ENCODE assay signal across 13 cellular contexts in the genomic region with DNA sequence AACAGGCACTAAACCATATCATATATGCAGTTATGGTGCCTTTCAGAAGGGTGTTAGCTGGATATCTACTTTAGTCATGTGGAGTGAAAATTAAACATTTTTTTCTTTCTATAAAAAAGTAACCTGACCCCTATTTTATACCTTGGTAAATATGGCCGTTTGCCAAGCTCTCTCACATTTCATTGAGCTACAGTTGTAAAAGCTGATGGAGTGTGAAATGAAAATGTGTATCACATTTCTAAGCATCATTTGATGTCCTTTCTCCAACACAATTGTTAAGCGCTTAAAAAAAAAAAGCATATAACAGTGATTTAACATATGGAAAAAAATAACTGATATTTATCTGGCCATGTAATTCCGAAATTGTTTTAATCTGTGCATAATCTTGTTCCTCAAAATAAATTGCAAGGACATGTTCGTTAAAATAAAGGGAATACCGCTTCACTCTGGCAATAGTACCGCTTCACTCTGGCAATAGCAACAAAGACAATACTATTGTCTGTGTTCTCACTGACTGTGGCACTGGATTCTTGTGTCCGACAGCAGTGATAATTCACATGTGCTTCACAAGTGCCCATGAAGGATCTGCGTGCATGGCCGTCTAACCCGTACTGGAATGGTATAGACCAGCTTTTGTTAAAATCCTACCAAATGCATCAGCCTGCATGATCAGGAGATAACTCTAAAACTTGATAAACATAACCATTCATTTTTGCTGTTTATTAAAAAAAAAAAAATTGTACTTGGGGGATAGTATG.
A peak's percentile ranks its signal among the peaks of the same experiment; 100 is the strongest.
DNase-seq lines count a peak whose midpoint lies in the region; ATAC-seq lines count a peak whose summit lies in the region.
"Had no signal": no experiment of that assay in that cellular context is flagged by ENCODE, and none has a peak within 500 bp of the region (broad histone marks: within the 10 kb centered on the region; RNA-seq: fewer than 3 reads in every experiment).

No MANE protein-coding gene starts in this region.

- H3K9me3 ChIP-seq in SK-N-MC (ENCODE audit: low read depth, low read length) = no peaks in the 10 kb centered on the region
- H3K9me3 ChIP-seq: ascending aorta, transverse colon had no signal

- peak overlapping the region; percentile 43 for H3K9ac ChIP-seq in SK-N-MC (ENCODE audit: insufficient read length)

- no peak for ATAC-seq in GM19463 (IDR thresholded peaks at IDR 0.05; ENCODE audit: unreplicated experiment)
- ATAC-seq in GM19351 (IDR thresholded peaks at IDR 0.05; ENCODE audit: unreplicated experiment) = no peak
- ATAC-seq: activated T-helper 17 cell treated with anti-CD3 and anti-CD28 coated beads, Interleukin-2, amount 50 U/mL, for 72 hours had no signal

- 0 out of 2 replicates have a peak, but pooled peaks cover 5% of the 10 kb centered on the region for H3K36me3 ChIP-seq in SK-N-MC (ENCODE audit: insufficient read depth, low read length)
- H3K36me3 ChIP-seq: ascending aorta, transverse colon had no signal

- peak; percentile 84 for DNase-seq in DMS 273 (lab: John Stamatoyannopoulos, UW; ENCODE audit: unreplicated experiment)
- no peak for DNase-seq in DMS 273 treated with DMSO at 0.1 percent for 48 hours (lab: John Stamatoyannopoulos, UW)
- DNase-seq in NCI-H2171 (lab: John Stamatoyannopoulos, UW) = peak; percentile 98
- DNase-seq in SK-N-MC (ENCODE audit: low read depth, low spot score) = no peak
- DNase-seq in superior temporal gyrus (ENCODE audit: extremely low spot score) = peak; percentile 41
- no peak for DNase-seq in stimulated activated CD4-positive, alpha-beta T cell treated with anti-CD3 and anti-CD28 coated beads, Interleukin-4, amount 100 ng/mL, for 1 hour
- DNase-seq: 8988T, transverse colon had no signal

- no peak overlapping the region; the same call in 1 of the 2 replicates for H3K27ac ChIP-seq in SK-N-MC
- H3K27ac ChIP-seq: ascending aorta, PC-9, transverse colon had no signal

- H3K4me3 ChIP-seq in SK-N-MC = no peak overlapping the region
- H3K4me3 ChIP-seq: ascending aorta, PC-9, transverse colon had no signal

Comparison
In these comparisons a context has a peak if more than half of its experiments do, and no peak if none do; other contexts are left out.
1. DNase-seq: peak in DMS 273 (single experiment), NCI-H2171 (single experiment) and superior temporal gyrus (single experiment); none in DMS 273 treated with DMSO at 0.1 percent for 48 hours (single experiment), SK-N-MC (single experiment) and stimulated activated CD4-positive, alpha-beta T cell treated with anti-CD3 and anti-CD28 coated beads, Interleukin-4, amount 100 ng/mL, for 1 hour (single experiment).